Comparison of ENCODE assay signal across 33 cellular contexts in the genomic region with DNA sequence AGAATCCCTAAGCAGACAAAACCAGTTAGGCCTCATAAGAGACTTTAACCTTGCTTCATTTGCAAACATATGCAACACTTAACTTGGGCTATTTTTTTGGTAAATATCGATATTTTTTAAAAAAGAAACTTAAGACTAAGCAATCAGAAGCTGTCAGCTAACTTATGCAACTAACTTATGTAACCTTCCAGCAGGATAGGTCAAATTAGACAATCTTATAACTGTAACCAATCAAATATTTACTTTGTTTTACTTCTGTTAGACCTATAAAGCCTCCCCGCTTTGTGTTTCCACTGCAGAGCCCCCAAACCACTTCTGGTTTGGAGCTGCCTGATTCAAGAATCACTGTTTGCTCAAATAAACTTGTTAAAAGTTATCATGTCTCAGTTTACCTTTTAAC.
"Had no signal": no experiment of that assay in that cellular context is flagged by ENCODE, and none has a peak within 500 bp of the region (broad histone marks: within the 10 kb centered on the region; RNA-seq: fewer than 3 reads in every experiment).

No MANE protein-coding gene starts in this region.

- H3K4me3 ChIP-seq: SJCRH30, SK-N-MC had no signal

- H3K4me1 ChIP-seq: SJCRH30 had no signal

- H3K27ac ChIP-seq: SK-N-MC, WERI-Rb-1 had no signal

- H3K9me3 ChIP-seq: SJCRH30 had no signal

- ATAC-seq: activated CD8-positive, alpha-beta memory T cell treated with anti-CD3 and anti-CD28 coated beads, Interleukin-2, amount 10 ng/mL, durations not matched to agents 7 days and 5 days; activated T-cell treated with anti-CD3 and anti-CD28 coated beads, Interleukin-2, amount 50 U/mL, for 72 hours; activated T-helper 17 cell treated with anti-CD3 and anti-CD28 coated beads, Interleukin-2, amount 50 U/mL, for 72 hours; Panc1 had no signal

- DNase-seq: activated CD4-positive, alpha-beta memory T cell treated with anti-CD3 and anti-CD28 coated beads, Interleukin-2, amount 10 ng/mL, durations not matched to agents 7 days and 5 days; activated CD4-positive, alpha-beta T cell treated with anti-CD3 and anti-CD28 coated beads for 1 hour; activated CD4-positive, alpha-beta T cell treated with anti-CD3 and anti-CD28 coated beads for 48 hours; activated CD4-positive, CD25-positive, alpha-beta regulatory T cell; activated CD8-positive, alpha-beta memory T cell treated with anti-CD3 and anti-CD28 coated beads for 24 hours; activated CD8-positive, alpha-beta memory T cell treated with anti-CD3 and anti-CD28 coated beads, Interleukin-2, amount 10 ng/mL, durations not matched to agents 7 days and 5 days; activated CD8-positive, alpha-beta memory T cell treated with anti-CD3 and anti-CD28 coated beads, Interleukin-2, amount 50 U/mL, for 48 hours; activated effector memory CD4-positive, alpha-beta T cell treated with anti-CD3 and anti-CD28 coated beads, Interleukin-2, amount 50 U/mL, for 16 hours; activated naive CD4-positive, alpha-beta T cell; activated naive CD4-positive, alpha-beta T cell treated with anti-CD3 and anti-CD28 coated beads, Interleukin-2, amount 50 U/mL, for 16 hours; activated naive CD8-positive, alpha-beta T cell treated with anti-CD3 and anti-CD28 coated beads for 36 hours; activated T-cell treated with anti-CD3 and anti-CD28 coated beads, Interleukin-2, amount 50 U/mL, for 1 hour; activated T-cell treated with anti-CD3 and anti-CD28 coated beads, Interleukin-2, amount 50 U/mL, for 72 hours; amniotic stem cell; aorta; caudate nucleus; cerebellar nuclear complex; Kasumi-1; KG1; MM.1S; NCI-H1092 treated with DMSO at 0.1 percent for 48 hours; NCI-H1694; NCI-H1930; NCI-H2081 treated with DMSO at 0.1 percent for 48 hours; NCI-H226; NCI-H524; SHP77; SJCRH30; T1000; WERI-Rb-1 had no signal

- H3K27me3 ChIP-seq: SJCRH30 had no signal
